ENCODE assay signal across 20 cellular contexts in the genomic region with DNA sequence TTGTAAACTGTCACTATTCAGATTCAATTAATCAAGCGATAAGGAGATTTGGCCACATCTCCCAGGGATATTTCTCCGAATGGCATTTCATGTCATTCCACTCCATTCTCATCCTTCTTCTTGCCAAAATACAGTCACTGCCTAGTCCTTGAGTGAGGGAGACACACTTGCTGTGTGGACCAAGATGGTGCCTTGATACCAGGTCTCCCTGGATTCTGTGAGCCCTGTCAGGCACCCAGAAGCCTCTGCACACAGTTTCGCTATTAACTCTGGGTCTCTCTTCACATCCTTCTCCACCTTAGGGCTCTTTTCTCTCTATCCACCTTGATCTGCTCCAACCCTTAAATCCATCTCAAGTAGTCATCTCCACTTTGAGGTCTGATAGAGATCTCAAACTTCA.
"Had no signal": no experiment of that assay in that cellular context is flagged by ENCODE, and none has a peak within 500 bp of the region (broad histone marks: within the 10 kb centered on the region; RNA-seq: fewer than 3 reads in every experiment).

No MANE protein-coding gene starts in this region.

- ATAC-seq: left colon; naive thymus-derived CD8-positive, alpha-beta T cell; right lobe of liver; stimulated activated effector memory CD8-positive, alpha-beta T cell treated with anti-CD3 and anti-CD28 coated beads, Interleukin-12 subunit alpha, Interleukin-12 subunit beta, amount 100 ng/mL, for 72 hours had no signal

- H3K9me3 ChIP-seq: left lung, lower lobe of right lung, right atrium auricular region, right lobe of liver, uterus had no signal

- FAIRE-seq: keratinocyte had no signal

- H3K27me3 Mint-ChIP-seq: progenitor cell of endocrine pancreas; stimulated activated naive CD8-positive, alpha-beta T cell treated with anti-CD3 and anti-CD28 coated beads, Interleukin-15, Interleukin-2, amounts not matched to agents 100 ng/mL and 50 ng/mL, for 24 hours had no signal

- H3K4me1 Mint-ChIP-seq: stimulated activated effector memory CD8-positive, alpha-beta T cell treated with anti-CD3 and anti-CD28 coated beads, Interleukin-12 subunit alpha, Interleukin-12 subunit beta, amount 100 ng/mL, for 72 hours had no signal

- H3K36me3 Mint-ChIP-seq: naive thymus-derived CD8-positive, alpha-beta T cell; stimulated activated effector memory CD8-positive, alpha-beta T cell treated with anti-CD3 and anti-CD28 coated beads, Interleukin-12 subunit alpha, Interleukin-12 subunit beta, amount 100 ng/mL, for 72 hours; type B pancreatic cell had no signal

- H3K4me3 ChIP-seq: left lung, lower lobe of right lung, right atrium auricular region, right lobe of liver, uterus had no signal

- DNase-seq: hippocampal formation; mammary epithelial cell; naive thymus-derived CD8-positive, alpha-beta T cell; stimulated activated CD4-positive, alpha-beta T cell treated with anti-CD3 and anti-CD28 coated beads, Interleukin-12 subunit alpha, Interleukin-12 subunit beta, amount 100 ng/mL, for 4 hours; stimulated activated CD4-positive, alpha-beta T cell treated with anti-CD3 and anti-CD28 coated beads, Interleukin-15, amount 100 ng/mL, for 24 hours; stimulated activated CD4-positive, alpha-beta T cell treated with anti-CD3 and anti-CD28 coated beads, Interleukin-2, amount 100 ng/mL, for 24 hours; stimulated activated CD4-positive, alpha-beta T cell treated with anti-CD3 and anti-CD28 coated beads, Interleukin-4, amount 100 ng/mL, for 1 hour; stimulated activated naive CD4-positive, alpha-beta T cell had no signal

- H3K9me3 Mint-ChIP-seq: naive thymus-derived CD8-positive, alpha-beta T cell; stimulated activated effector memory CD8-positive, alpha-beta T cell treated with anti-CD3 and anti-CD28 coated beads, Interleukin-12 subunit alpha, Interleukin-12 subunit beta, amount 100 ng/mL, for 72 hours; stimulated activated naive CD8-positive, alpha-beta T cell treated with anti-CD3 and anti-CD28 coated beads, Interleukin-15, Interleukin-2, amounts not matched to agents 100 ng/mL and 50 ng/mL, for 24 hours; type B pancreatic cell had no signal

- H3K4me1 ChIP-seq: left lung, lower lobe of right lung, right atrium auricular region, right lobe of liver, uterus had no signal

- H3K27me3 ChIP-seq: left lung, right atrium auricular region, right lobe of liver, uterus had no signal

- H3K27ac Mint-ChIP-seq: naive thymus-derived CD8-positive, alpha-beta T cell; progenitor cell of endocrine pancreas; stimulated activated effector memory CD8-positive, alpha-beta T cell treated with anti-CD3 and anti-CD28 coated beads, Interleukin-12 subunit alpha, Interleukin-12 subunit beta, amount 100 ng/mL, for 72 hours; stimulated activated naive CD8-positive, alpha-beta T cell treated with anti-CD3 and anti-CD28 coated beads, Interleukin-15, Interleukin-2, amounts not matched to agents 100 ng/mL and 50 ng/mL, for 24 hours; type B pancreatic cell had no signal

- H3K27ac ChIP-seq: left lung, lower lobe of right lung, right atrium auricular region, right lobe of liver, uterus had no signal

- H3K36me3 ChIP-seq: left lung, lower lobe of right lung, right atrium auricular region, right lobe of liver, uterus had no signal

- H3K4me3 Mint-ChIP-seq: naive thymus-derived CD8-positive, alpha-beta T cell; neural crest cell; stimulated activated effector memory CD8-positive, alpha-beta T cell treated with anti-CD3 and anti-CD28 coated beads, Interleukin-12 subunit alpha, Interleukin-12 subunit beta, amount 100 ng/mL, for 72 hours; stimulated activated naive CD8-positive, alpha-beta T cell treated with anti-CD3 and anti-CD28 coated beads, Interleukin-15, Interleukin-2, amounts not matched to agents 100 ng/mL and 50 ng/mL, for 24 hours; type B pancreatic cell had no signal
